In the genomic region with DNA sequence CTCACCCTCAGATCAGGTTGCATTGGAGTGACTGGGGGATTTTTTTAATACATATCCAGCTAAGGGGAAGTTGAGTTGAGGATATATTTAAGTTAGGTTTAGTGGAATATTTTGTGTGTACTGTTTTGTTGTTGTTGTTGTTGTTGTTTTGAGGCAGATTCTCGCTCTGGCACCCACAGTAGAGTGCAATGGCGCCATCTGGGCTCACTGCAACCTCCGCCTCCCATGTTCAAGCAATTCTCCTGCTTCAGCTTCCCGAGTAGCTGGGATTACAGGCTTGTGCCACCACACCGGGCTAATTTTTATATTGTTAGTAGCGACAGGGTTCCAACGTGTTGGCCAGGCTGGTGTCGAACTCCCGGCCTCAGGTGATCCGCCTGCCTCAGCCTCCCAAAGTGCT, we compare ENCODE assay signal across 1 cellular context.
TF ChIP-seq lines count a peak whose summit lies in the region.

No MANE protein-coding gene starts in this region.

TF ChIP-seq in HCT116, 20 proteins besides CTCF, POLR2A, EP300 and RAD21 (continued from another document):
- TF ChIP-seq, protein P1, sequence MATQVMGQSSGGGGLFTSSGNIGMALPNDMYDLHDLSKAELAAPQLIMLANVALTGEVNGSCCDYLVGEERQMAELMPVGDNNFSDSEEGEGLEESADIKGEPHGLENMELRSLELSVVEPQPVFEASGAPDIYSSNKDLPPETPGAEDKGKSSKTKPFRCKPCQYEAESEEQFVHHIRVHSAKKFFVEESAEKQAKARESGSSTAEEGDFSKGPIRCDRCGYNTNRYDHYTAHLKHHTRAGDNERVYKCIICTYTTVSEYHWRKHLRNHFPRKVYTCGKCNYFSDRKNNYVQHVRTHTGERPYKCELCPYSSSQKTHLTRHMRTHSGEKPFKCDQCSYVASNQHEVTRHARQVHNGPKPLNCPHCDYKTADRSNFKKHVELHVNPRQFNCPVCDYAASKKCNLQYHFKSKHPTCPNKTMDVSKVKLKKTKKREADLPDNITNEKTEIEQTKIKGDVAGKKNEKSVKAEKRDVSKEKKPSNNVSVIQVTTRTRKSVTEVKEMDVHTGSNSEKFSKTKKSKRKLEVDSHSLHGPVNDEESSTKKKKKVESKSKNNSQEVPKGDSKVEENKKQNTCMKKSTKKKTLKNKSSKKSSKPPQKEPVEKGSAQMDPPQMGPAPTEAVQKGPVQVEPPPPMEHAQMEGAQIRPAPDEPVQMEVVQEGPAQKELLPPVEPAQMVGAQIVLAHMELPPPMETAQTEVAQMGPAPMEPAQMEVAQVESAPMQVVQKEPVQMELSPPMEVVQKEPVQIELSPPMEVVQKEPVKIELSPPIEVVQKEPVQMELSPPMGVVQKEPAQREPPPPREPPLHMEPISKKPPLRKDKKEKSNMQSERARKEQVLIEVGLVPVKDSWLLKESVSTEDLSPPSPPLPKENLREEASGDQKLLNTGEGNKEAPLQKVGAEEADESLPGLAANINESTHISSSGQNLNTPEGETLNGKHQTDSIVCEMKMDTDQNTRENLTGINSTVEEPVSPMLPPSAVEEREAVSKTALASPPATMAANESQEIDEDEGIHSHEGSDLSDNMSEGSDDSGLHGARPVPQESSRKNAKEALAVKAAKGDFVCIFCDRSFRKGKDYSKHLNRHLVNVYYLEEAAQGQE (IDR thresholded peaks at IDR 0.05; ENCODE audit: low read depth), result no peak
- TF ChIP-seq TCF7L2 (IDR thresholded peaks at IDR 0.05; ENCODE audit: borderline replicate concordance, extremely low read depth, insufficient read depth, insufficient read length) (no peak), JUND (IDR thresholded peaks at IDR 0.05) (no peak)
